ENCODE assay signal across 8 cellular contexts in the genomic region with DNA sequence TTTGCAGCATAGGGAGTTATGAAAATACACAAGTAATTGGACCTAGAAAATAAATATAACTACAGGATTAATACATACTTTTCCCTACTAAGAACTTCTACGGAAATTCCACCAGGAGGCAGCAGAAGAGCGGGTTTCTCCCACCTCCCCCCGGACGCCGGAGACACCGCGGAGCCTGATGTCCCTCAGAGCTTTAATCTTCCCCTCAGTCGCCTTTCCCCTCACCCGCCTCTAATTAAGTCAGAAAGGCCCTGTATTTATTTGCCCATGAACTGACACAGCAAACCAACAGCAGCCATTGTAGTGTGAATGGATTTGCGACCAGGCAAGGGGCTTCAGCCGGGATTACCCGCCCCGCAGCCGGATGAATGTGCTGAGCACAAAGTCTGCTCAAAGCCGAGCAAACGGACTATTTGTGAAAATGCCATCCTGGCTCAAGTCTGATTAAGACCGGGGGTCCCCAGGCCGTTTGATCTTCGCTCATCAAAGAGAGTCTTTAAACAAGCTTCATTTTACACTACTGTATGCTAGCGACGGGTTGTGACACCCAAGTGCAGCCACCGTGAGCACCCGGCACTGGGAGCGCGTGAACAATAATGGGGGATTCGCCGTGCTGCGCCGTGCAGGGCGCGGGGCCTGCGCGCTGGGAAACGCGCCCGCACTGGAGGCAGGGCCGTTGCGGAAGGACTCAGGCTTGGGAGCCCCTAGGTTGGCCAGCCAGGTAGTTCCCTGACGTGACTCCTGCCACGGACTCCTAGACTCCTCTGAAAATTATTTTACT. TPM values are rescaled to one million over a fixed set of nuclear protein-coding genes. Genes with fewer than 3 reads are reported as not detected.
DNase-seq lines count a peak whose midpoint lies in the region; ATAC-seq and TF ChIP-seq lines count a peak whose summit lies in the region.

No MANE protein-coding gene starts in this region.

- POLR2A ChIA-PET in AG04450 (lab: Yijun Ruan, JAX), result interaction anchor here (1.0 kb wide), 1 partner anchor 258 kb away, joined by 4 read pairs; no protein-coding TSS in a partner anchor

- H3K27me3 ChIP-seq in AG04450 (ENCODE audit: control insufficient read depth, insufficient read depth, low read length), result no peaks in the 10 kb centered on the region

- peaks cover 4% of the 10 kb centered on the region for H3K4me1 Mint-ChIP-seq in glutamatergic neuron (ENCODE audit: low read depth, unreplicated experiment)

- no peak overlapping the region for H3K27ac Mint-ChIP-seq in glutamatergic neuron (ENCODE audit: unreplicated experiment)

- H3K4me3 Mint-ChIP-seq in glutamatergic neuron (ENCODE audit: unreplicated experiment), result peak overlapping the region; percentile 93

- no peaks in the 10 kb centered on the region for H3K9me3 ChIP-seq in AG04450 (ENCODE audit: control insufficient read depth, insufficient read depth, low read length)

- TF ChIP-seq CTCF in AG04450 (IDR thresholded peaks at IDR 0.05; ENCODE audit: low read depth, low read length) (peak; percentile 77), GM12874 (IDR thresholded peaks at IDR 0.05; ENCODE audit: insufficient read depth, low read depth, low read length) (peak; percentile 50; the same call in 1 of the 2 replicates), glutamatergic neuron (IDR thresholded peaks at IDR 0.05; ENCODE audit: partially characterized antibody, unreplicated experiment) (peak; percentile 80)

- DNase-seq in AG04450 (ENCODE audit: low read depth, low spot score) (peak; percentile 55), NCI-H1417 (lab: John Stamatoyannopoulos, UW) (peak in 2 of 3 experiments; percentile 63 to 74), glutamatergic neuron (peak; percentile 68), non-pigmented ciliary epithelial cell (ENCODE audit: low read depth) (peak; percentile 60)
- DNase-seq in activated naive CD4-positive, alpha-beta T cell treated with anti-CD3 and anti-CD28 coated beads, Interleukin-2, amount 50 U/mL, for 16 hours, result peak; percentile 11

- peak overlapping the region; percentile 56 for H3K4me3 ChIP-seq in AG04450 (ENCODE audit: low read depth, low read length)

- ATAC-seq in HG02642 (IDR thresholded peaks at IDR 0.05; ENCODE audit: poor library complexity, unreplicated experiment) (peak; percentile 82), GM18520 (IDR thresholded peaks at IDR 0.05; ENCODE audit: unreplicated experiment) (no peak)

- CTCF ChIA-PET in AG04450 (lab: Charles Lee), result interaction anchor here (0.6 to 13.0 kb wide), 50 partner anchors 9 to 1304 kb away, joined by 3 to 472 read pairs (median 4); no protein-coding TSS in a partner anchor

- peaks cover 4% of the 10 kb centered on the region for H3K27me3 Mint-ChIP-seq in glutamatergic neuron (ENCODE audit: unreplicated experiment)

- peaks cover 2% of the 10 kb centered on the region for H3K9me3 Mint-ChIP-seq in glutamatergic neuron (ENCODE audit: unreplicated experiment)

- H3K27ac ChIP-seq in AG04450 (ENCODE audit: low read depth, low read length), result no peak overlapping the region

- H3K36me3 Mint-ChIP-seq in glutamatergic neuron (ENCODE audit: unreplicated experiment), result no peaks in the 10 kb centered on the region

RNA-seq across cellular contexts. Expression of gene DKK1, which starts 5.6 kb away (rescaled TPM):
- polyA plus RNA-seq in AG04450 (2011; rRNA removed), result 21.9 and 35.2 TPM in 2 replicates
- 18.2 and 26.0 TPM in 2 replicates for polyA minus RNA-seq in AG04450 (2011; rRNA and poly(A)+ RNA removed)
- 3.1 TPM for total RNA-seq in glutamatergic neuron (ENCODE audit: unreplicated experiment)

Comparison
In these comparisons a context has a peak if more than half of its experiments do, and no peak if none do; other contexts are left out.
1. DNase-seq: peak in every context shown above with its lines; median percentile 68 in NCI-H1417; 68 in glutamatergic neuron; 60 in non-pigmented ciliary epithelial cell; 55 in AG04450; 11 in activated naive CD4-positive, alpha-beta T cell treated with anti-CD3 and anti-CD28 coated beads, Interleukin-2, amount 50 U/mL, for 16 hours.